ENCODE assay signal across 10 cellular contexts in the genomic region with DNA sequence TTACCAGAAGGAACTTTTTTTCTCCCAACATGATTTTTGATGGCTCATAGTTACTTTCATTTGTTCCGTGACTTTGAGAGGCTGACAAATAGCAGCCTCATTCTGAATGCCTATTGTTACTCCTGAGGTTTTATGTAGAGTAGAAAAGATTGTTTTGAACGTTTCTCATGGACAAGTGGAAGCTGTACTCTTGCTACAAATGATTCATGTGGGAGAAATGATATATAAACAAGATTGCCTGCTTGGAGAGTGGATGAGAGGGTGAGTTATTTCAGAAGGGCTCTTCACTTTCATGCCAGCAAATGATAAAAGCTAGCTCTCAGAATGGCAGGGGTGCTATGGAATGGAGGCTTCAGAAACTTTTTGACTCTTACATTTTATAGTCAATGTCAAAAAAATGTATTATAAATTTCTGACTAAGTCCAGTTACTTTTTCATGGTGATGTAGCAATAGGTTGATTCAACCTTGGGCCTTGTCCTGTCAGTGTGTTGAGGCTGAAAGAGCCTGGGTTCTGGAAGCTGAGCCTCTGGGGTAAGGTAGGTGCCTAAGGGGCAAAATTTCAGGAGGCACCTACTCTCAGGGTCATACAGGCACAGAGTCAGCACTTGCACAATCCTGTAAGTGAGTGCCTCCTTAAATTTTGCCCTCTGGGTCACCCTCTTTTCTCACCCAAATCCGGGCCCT. TPM values are rescaled to one million over a fixed set of nuclear protein-coding genes. Genes with fewer than 3 reads are reported as not detected.
DNase-seq lines count a peak whose midpoint lies in the region; ATAC-seq and TF ChIP-seq lines count a peak whose summit lies in the region.
"Had no signal": no experiment of that assay in that cellular context is flagged by ENCODE, and none has a peak within 500 bp of the region (broad histone marks: within the 10 kb centered on the region; RNA-seq: fewer than 3 reads in every experiment).

No MANE protein-coding gene starts in this region.

- no peaks in the 10 kb centered on the region for H3K27me3 ChIP-seq in fibroblast of lung (ENCODE audit: control insufficient read depth, insufficient read depth, low read length)
- H3K27me3 ChIP-seq: vagina had no signal

- ATAC-seq in GM19395 (IDR thresholded peaks at IDR 0.05; ENCODE audit: unreplicated experiment) (no peak), HG02938 (IDR thresholded peaks at IDR 0.05; ENCODE audit: unreplicated experiment) (no peak)

- in situ Hi-C loops in G401 (cut with HindIII; ENCODE audit: low sequenced_read_pairs), result no loop called here

- H4K20me1 ChIP-seq in fibroblast of lung (ENCODE audit: control insufficient read depth, extremely low read depth, insufficient read depth, low read length), result no peaks in the 10 kb centered on the region

- H3K4me2 ChIP-seq in fibroblast of lung (ENCODE audit: extremely low read depth, insufficient read depth, low read length), result peak overlapping the region; percentile 78

- peaks cover 29% of the 10 kb centered on the region for H3K4me1 ChIP-seq in fibroblast of lung (ENCODE audit: control insufficient read depth, extremely low read depth, insufficient read depth, low read length)
- H3K4me1 ChIP-seq: vagina had no signal

- peak overlapping the region; percentile 75 for H3K27ac ChIP-seq in fibroblast of lung (ENCODE audit: insufficient read depth, low read length)
- H3K27ac ChIP-seq: vagina had no signal

- no peaks in the 10 kb centered on the region for H3K9me3 ChIP-seq in fibroblast of lung (ENCODE audit: control insufficient read depth, insufficient read depth, low read depth, low read length)
- H3K9me3 ChIP-seq: vagina had no signal

- H3K4me3 ChIP-seq in fibroblast of lung (replicated peaks in 1 of 4; ENCODE audit: control extremely low read depth in 1 of 4, insufficient read depth in 1 of 4, low read depth in 3 of 4, low read length in 4 of 4), result no peak overlapping the region
- H3K4me3 ChIP-seq in skeletal muscle cell (ENCODE audit: low read depth, low read length), result no peak overlapping the region
- H3K4me3 ChIP-seq: vagina had no signal

- no peaks in the 10 kb centered on the region for H3K79me2 ChIP-seq in fibroblast of lung (ENCODE audit: control insufficient read depth, insufficient read depth, low read length)

- H2AFZ ChIP-seq in fibroblast of lung (ENCODE audit: low read length), result no peak overlapping the region

- H3K9ac ChIP-seq in fibroblast of lung (ENCODE audit: insufficient read depth, low read length), result no peak overlapping the region

- H3K36me3 ChIP-seq in fibroblast of lung (ENCODE audit: control insufficient read depth, insufficient read depth, low read length), result peaks cover 1% of the 10 kb centered on the region
- H3K36me3 ChIP-seq: vagina had no signal

- TF ChIP-seq CTCF in fibroblast of lung (conservative IDR thresholded peaks at IDR 0.05 in 1 of 2, IDR thresholded peaks at IDR 0.05 in 1 of 2; ENCODE audit: low read depth in 1 of 2, low read length in 2 of 2), result no peak

- DNase-seq in ELR (ENCODE audit: low read depth) (peak; percentile 94), RKO (ENCODE audit: low spot score) (peak; percentile 56), fibroblast of lung (ENCODE audit: low read depth in 2 of 2) (peak; percentile 72 to 96), skeletal muscle cell (ENCODE audit: low read depth) (peak; percentile 78), G401 (ENCODE audit: low spot score) (no peak), ecto neural progenitor cell (ENCODE audit: low spot score) (no peak)
- DNase-seq: activated CD4-positive, alpha-beta T cell treated with anti-CD3 and anti-CD28 coated beads, Interleukin-2, amount 50 U/mL, for 48 hours had no signal

RNA-seq across cellular contexts. Expression of gene JUN, which starts 19.4 kb away (rescaled TPM):
- total RNA-seq in fibroblast of lung, result 112 and 145 TPM in 2 replicates
- polyA plus RNA-seq in fibroblast of lung, result 22.6 and 73.7 TPM in 2 replicates
- polyA plus RNA-seq in fibroblast of lung (2012), result 39.2 and 112 TPM in 2 replicates
- polyA minus RNA-seq in fibroblast of lung (ENCODE audit: low replicate concordance), result 34.1 and 57.9 TPM in 2 replicates
- total RNA-seq in G401 (2014; rRNA removed; shearing (Covaris generic)), result 6.7 and 7.9 TPM in 2 replicates

Comparison
In these comparisons a context has a peak if more than half of its experiments do, and no peak if none do; other contexts are left out.
1. DNase-seq: peak in ELR (single experiment), RKO (single experiment), fibroblast of lung (2 of 2) and skeletal muscle cell (single experiment); none in G401 (single experiment) and ecto neural progenitor cell (single experiment).
2. RNA of gene JUN, which starts 19.4 kb away (total RNA-seq): 112 to 145 TPM in fibroblast of lung; 6.7 to 7.9 TPM in G401; every median in the first group is over 10 times any median in the second.